Comparison of ENCODE assay signal across 9 cellular contexts in genomic region chr13:46654956-46655726, GRCh38.
A peak's percentile ranks its signal among the peaks of the same experiment; 100 is the strongest.
DNase-seq lines count a peak whose midpoint lies in the region; ATAC-seq and TF ChIP-seq lines count a peak whose summit lies in the region.
"Had no signal": no experiment of that assay in that cellular context is flagged by ENCODE, and none has a peak within 500 bp of the region (broad histone marks: within the 10 kb centered on the region; RNA-seq: fewer than 3 reads in every experiment).

No MANE protein-coding gene starts in this region.

- H3K4me1 ChIP-seq in muscle layer of colon (ENCODE audit: insufficient read depth, low read length): peaks cover 31% of the 10 kb centered on the region
- H3K4me1 ChIP-seq in upper lobe of left lung: peaks cover 14 to 37% (median 31%) of the 10 kb centered on the region in 4 donors

- H3K4me3 ChIP-seq in coronary artery (peak overlapping the region; percentile 11), muscle layer of colon (ENCODE audit: low read depth in 1 of 2, low read length in 2 of 2) (peak overlapping the region in 1 of 2 donors; percentile 12), upper lobe of left lung (no peak overlapping the region)

- H3K36me3 ChIP-seq in muscle layer of colon (ENCODE audit: insufficient read depth, low read length) (no peaks in the 10 kb centered on the region), upper lobe of left lung (peaks cover 0 to 3% (median 0%) of the 10 kb centered on the region in 4 donors)

- H3K27ac ChIP-seq in coronary artery (peak overlapping the region; percentile 76 to 81), muscle layer of colon (ENCODE audit: low read depth, low read length) (peak overlapping the region; percentile 36), upper lobe of left lung (peak overlapping the region in 3 of 4 donors; percentile 69 to 74 (median 72))

- in situ Hi-C loops in KBM-7 (cut with MboI; ENCODE audit: low pct_unique_long_range_greater_than_20kb, low sequenced_read_pairs): no loop called here

- no peak for TF ChIP-seq CTCF in coronary artery (IDR thresholded peaks at IDR 0.05)
- no peak for TF ChIP-seq CTCF in upper lobe of left lung (IDR thresholded peaks at IDR 0.05)

- H3K36me3 Mint-ChIP-seq in activated CD4-positive, alpha-beta T cell treated with anti-CD3 and anti-CD28 coated beads, Interleukin-2, amount 10 ng/mL, durations not matched to agents 7 days and 5 days (ENCODE audit: low read depth): peaks cover 18% of the 10 kb centered on the region

- CTCF ChIA-PET in activated CD4-positive, alpha-beta T cell treated with anti-CD3 and anti-CD28 coated beads, Interleukin-2, amount 10 ng/mL, durations not matched to agents 7 days and 5 days (lab: Charles Lee): interaction anchor here (0.9 to 1.4 kb wide), 4 partner anchors 8 to 103 kb away, joined by 3 read pairs; no protein-coding TSS in a partner anchor

- peak overlapping the region; percentile 84 for H3K27ac Mint-ChIP-seq in activated CD4-positive, alpha-beta T cell treated with anti-CD3 and anti-CD28 coated beads, Interleukin-2, amount 10 ng/mL, durations not matched to agents 7 days and 5 days
- H3K27ac Mint-ChIP-seq: activated CD4-positive, alpha-beta memory T cell treated with anti-CD3 and anti-CD28 coated beads, Interleukin-2, amount 10 ng/mL, durations not matched to agents 7 days and 5 days had no signal

- POLR2A ChIA-PET in activated CD4-positive, alpha-beta T cell treated with anti-CD3 and anti-CD28 coated beads, Interleukin-2, amount 10 ng/mL, durations not matched to agents 7 days and 5 days (lab: Charles Lee): interaction anchor here (0.6 kb wide), 1 partner anchor 145 kb away, joined by 3 read pairs; no protein-coding TSS in a partner anchor

- TF ChIP-seq EP300 in upper lobe of left lung (IDR thresholded peaks at IDR 0.05): no peak

- H3K4me3 Mint-ChIP-seq in activated CD4-positive, alpha-beta T cell treated with anti-CD3 and anti-CD28 coated beads, Interleukin-2, amount 10 ng/mL, durations not matched to agents 7 days and 5 days: no peak overlapping the region
- H3K4me3 Mint-ChIP-seq: activated CD4-positive, alpha-beta memory T cell treated with anti-CD3 and anti-CD28 coated beads, Interleukin-2, amount 10 ng/mL, durations not matched to agents 7 days and 5 days had no signal

- no peaks in the 10 kb centered on the region for H3K9me3 Mint-ChIP-seq in activated CD4-positive, alpha-beta T cell treated with anti-CD3 and anti-CD28 coated beads, Interleukin-2, amount 10 ng/mL, durations not matched to agents 7 days and 5 days
- H3K9me3 Mint-ChIP-seq: activated CD4-positive, alpha-beta memory T cell treated with anti-CD3 and anti-CD28 coated beads, Interleukin-2, amount 10 ng/mL, durations not matched to agents 7 days and 5 days had no signal

- DNase-seq in activated CD4-positive, alpha-beta T cell treated with anti-CD3 and anti-CD28 coated beads, Interleukin-2, amount 10 ng/mL, durations not matched to agents 7 days and 5 days: no peak
- DNase-seq in activated CD4-positive, alpha-beta T cell treated with anti-CD3 and anti-CD28 coated beads for 1 hour: no peak
- DNase-seq in coronary artery (ENCODE audit: low spot score) (no peak), upper lobe of left lung (no peak), activated gamma-delta T cell (lab: John Stamatoyannopoulos, UW) (no peak), KBM-7 (no peak)
- DNase-seq: activated CD4-positive, alpha-beta memory T cell treated with anti-CD3 and anti-CD28 coated beads, Interleukin-2, amount 10 ng/mL, durations not matched to agents 7 days and 5 days had no signal

- H3K27me3 ChIP-seq in muscle layer of colon (ENCODE audit: control insufficient read depth in 1 of 2, insufficient read depth in 2 of 2, low read length in 2 of 2): no peaks in the 10 kb centered on the region
- H3K27me3 ChIP-seq in upper lobe of left lung: no peaks in the 10 kb centered on the region

- WGBS in upper lobe of left lung, 2 donors: 25 to 49% methylated on average over 2 of the region's 2 CpGs

- ATAC-seq in upper lobe of left lung (ENCODE audit: low FRiP score in 2 of 2): no peak
- no peak for ATAC-seq in HG02852 (IDR thresholded peaks at IDR 0.05; ENCODE audit: unreplicated experiment)

- no peaks in the 10 kb centered on the region for H3K27me3 Mint-ChIP-seq in activated CD4-positive, alpha-beta T cell treated with anti-CD3 and anti-CD28 coated beads, Interleukin-2, amount 10 ng/mL, durations not matched to agents 7 days and 5 days
- H3K27me3 Mint-ChIP-seq: activated CD4-positive, alpha-beta memory T cell treated with anti-CD3 and anti-CD28 coated beads, Interleukin-2, amount 10 ng/mL, durations not matched to agents 7 days and 5 days had no signal

- H3K9me3 ChIP-seq in muscle layer of colon (ENCODE audit: low read length) (no peaks in the 10 kb centered on the region), upper lobe of left lung (no peaks in the 10 kb centered on the region)

- H3K9ac ChIP-seq in muscle layer of colon (ENCODE audit: low read length): peak overlapping the region; percentile 24

- no peak for TF ChIP-seq POLR2A in upper lobe of left lung (IDR thresholded peaks at IDR 0.05)

- peaks cover 52% of the 10 kb centered on the region for H3K4me1 Mint-ChIP-seq in activated CD4-positive, alpha-beta T cell treated with anti-CD3 and anti-CD28 coated beads, Interleukin-2, amount 10 ng/mL, durations not matched to agents 7 days and 5 days
